In genomic region chr4:145218251-145218650, GRCh38 we compare ENCODE assay signal across 10 cellular contexts. TPM values are rescaled to one million over a fixed set of nuclear protein-coding genes. Genes with fewer than 3 reads are reported as not detected.
DNase-seq lines count a peak whose midpoint lies in the region; ATAC-seq and TF ChIP-seq lines count a peak whose summit lies in the region.
"Had no signal": no experiment of that assay in that cellular context is flagged by ENCODE, and none has a peak within 500 bp of the region (broad histone marks: within the 10 kb centered on the region; RNA-seq: fewer than 3 reads in every experiment).

No MANE protein-coding gene starts in this region.

- no peak for TF ChIP-seq CTCF in heart left ventricle (IDR thresholded peaks at IDR 0.05)

- H3K4me1 ChIP-seq in heart left ventricle: peaks cover 0 to 9% (median 0%) of the 10 kb centered on the region in 12 donors

- no peaks in the 10 kb centered on the region for H3K36me3 ChIP-seq in heart left ventricle

- DNase-seq in heart left ventricle (peak in 3 of 5 donors; percentile 13 to 49 (median 30)), NK-92 (lab: John Stamatoyannopoulos, UW; ENCODE audit: unreplicated experiment) (no peak), NCI-H446 treated with DMSO at 0.1 percent for 48 hours (lab: John Stamatoyannopoulos, UW) (no peak), erythroblast (lab: John Stamatoyannopoulos, UW) (no peak), medulla oblongata (ENCODE audit: extremely low spot score) (no peak)
- DNase-seq: islet precursor cell, T-helper 17 cell had no signal

- intact Hi-C loops in heart left ventricle (cut with DNase I): loop anchor here in 7 of 10 donors (1.0 to 5.0 kb wide), 4 partner anchors 384 to 399 kb away; partner anchors contain the start of gene MMAA (in 2 of the 7)

- peak; percentile 84 for ATAC-seq in GM18858 (IDR thresholded peaks at IDR 0.05; ENCODE audit: unreplicated experiment)
- ATAC-seq in GM21619 (IDR thresholded peaks at IDR 0.05; ENCODE audit: unreplicated experiment): peak; percentile 92
- peak; percentile 87 for ATAC-seq in HG03280 (IDR thresholded peaks at IDR 0.05; ENCODE audit: unreplicated experiment)
- peak in 3 of 4 donors; percentile 41 to 71 (median 44) for ATAC-seq in heart left ventricle
- ATAC-seq: T-helper 17 cell had no signal

- H3K27me3 ChIP-seq in heart left ventricle: no peaks in the 10 kb centered on the region

- WGBS in heart left ventricle, 4 donors: 42 to 48% (median 45%) methylated on average over 3 of the region's 3 CpGs

- no peak overlapping the region for H3K27ac ChIP-seq in heart left ventricle

- TF ChIP-seq POLR2A in heart left ventricle (IDR thresholded peaks at IDR 0.05): no peak
- TF ChIP-seq POLR2A in erythroblast (IDR thresholded peaks at IDR 0.05; ENCODE audit: low read length): no peak

- H3K9me3 ChIP-seq in heart left ventricle: peaks cover 0 to 1% (median 0%) of the 10 kb centered on the region in 12 donors

- H3K4me3 ChIP-seq in heart left ventricle: no peak overlapping the region

RNA-seq across cellular contexts. Expression of gene OTUD4, which starts 37.9 kb away (rescaled TPM):
- 10 to 100 TPM; 23.9 to 42.1 (median 31.1) TPM for total RNA-seq in heart left ventricle
- 10 to 100 TPM in 1 of 2 donors, 1 to 10 TPM in 1; 7.7 to 26.8 TPM for polyA plus RNA-seq in heart left ventricle

Comparison
In these comparisons a context has a peak if more than half of its experiments do, and no peak if none do; other contexts are left out.
1. DNase-seq: peak in heart left ventricle (3 of 5); none in NK-92 (single experiment), NCI-H446 treated with DMSO at 0.1 percent for 48 hours (single experiment), erythroblast (0 of 2) and medulla oblongata (single experiment).
2. Peak in every context shown above with its lines, with median percentiles within 50 percentile points of each other: ATAC-seq.